1 cellular context compared by ENCODE assay signal in genomic region chr2:42196403-42197267, GRCh38.
TF ChIP-seq lines count a peak whose summit lies in the region.

No MANE protein-coding gene starts in this region.

TF ChIP-seq in WTC11, 78 proteins besides CTCF, POLR2A, EP300 and RAD21 (continued from another document):
- TF ChIP-seq ZMAT4 (CRISPR knock-in tag; IDR thresholded peaks at IDR 0.05), result no peak
- TF ChIP-seq GRHL2 (CRISPR knock-in tag; IDR thresholded peaks at IDR 0.05; ENCODE audit: insufficient replicate concordance, severe bottlenecking), result no peak
- no peak for TF ChIP-seq ATF3 (CRISPR knock-in tag; conservative IDR thresholded peaks at IDR 0.05)
- TF ChIP-seq ZNF219 (CRISPR knock-in tag; IDR thresholded peaks at IDR 0.05; ENCODE audit: borderline replicate concordance), result no peak
- no peak for TF ChIP-seq ATF1 (CRISPR knock-in tag; IDR thresholded peaks at IDR 0.05)
- no peak for TF ChIP-seq CDX4 (CRISPR knock-in tag; IDR thresholded peaks at IDR 0.05; ENCODE audit: borderline replicate concordance)
- TF ChIP-seq ARID4B (CRISPR knock-in tag; IDR thresholded peaks at IDR 0.05; ENCODE audit: borderline replicate concordance), result no peak
TF ChIP-seq in WTC11: peak in this region for 0.
